In genomic region chr3:31917303-31917903, GRCh38 we compare ENCODE assay signal across 8 cellular contexts.
DNase-seq lines count a peak whose midpoint lies in the region; ATAC-seq and TF ChIP-seq lines count a peak whose summit lies in the region.

No MANE protein-coding gene starts in this region.

- H3K4me3 Mint-ChIP-seq in natural killer cell treated with Interleukin-12 subunit alpha and Interleukin-12 subunit beta and Interleukin-15 and Interleukin-18, amount 100 ng/mL, for 72 hours, result no peak overlapping the region

- no TSS peak for BruUV-seq in Panc1 (replicated peaks; lab: Mats Ljungman, UMichigan)

- H3K4me3 ChIP-seq in Panc1 (ENCODE audit: low read depth in 2 of 2, low read length in 2 of 2) (no peak overlapping the region), HAP-1 (no peak overlapping the region), WERI-Rb-1 (ENCODE audit: low read depth, low read length) (no peak overlapping the region)
- no peak overlapping the region for H3K4me3 ChIP-seq in effector memory CD4-positive, alpha-beta T cell (ENCODE audit: insufficient read depth, low read depth, low read length, poor library complexity, severe bottlenecking)

- no peaks in the 10 kb centered on the region for H3K36me3 ChIP-seq in Panc1 (ENCODE audit: control insufficient read depth, insufficient read depth, low read length)
- H3K36me3 ChIP-seq in HAP-1 (replicated peaks), result no peaks in the 10 kb centered on the region
- H3K36me3 ChIP-seq in WERI-Rb-1, result no peaks in the 10 kb centered on the region
- H3K36me3 ChIP-seq in effector memory CD4-positive, alpha-beta T cell (ENCODE audit: control insufficient read depth, insufficient read depth, low read length), result no peaks in the 10 kb centered on the region

- no peaks in the 10 kb centered on the region for H3K9me3 ChIP-seq in Panc1 (ENCODE audit: control insufficient read depth, insufficient read depth, low read depth, low read length)
- no peaks in the 10 kb centered on the region for H3K9me3 ChIP-seq in HAP-1
- peaks cover 3% of the 10 kb centered on the region for H3K9me3 ChIP-seq in WERI-Rb-1 (ENCODE audit: severe bottlenecking)
- peaks cover 8% of the 10 kb centered on the region for H3K9me3 ChIP-seq in effector memory CD4-positive, alpha-beta T cell (ENCODE audit: control insufficient read depth, low read length)

- peak; percentile 86 for ATAC-seq in GM18873 (IDR thresholded peaks at IDR 0.05; ENCODE audit: low FRiP score, unreplicated experiment)
- ATAC-seq in HG02642 (IDR thresholded peaks at IDR 0.05; ENCODE audit: poor library complexity, unreplicated experiment), result peak; percentile 91
- no peak for ATAC-seq in Panc1
- no peak for ATAC-seq in natural killer cell treated with Interleukin-12 subunit alpha and Interleukin-12 subunit beta and Interleukin-15 and Interleukin-18, amount 100 ng/mL, for 72 hours

- peak overlapping the region; percentile 42 to 88 for H3K27ac Mint-ChIP-seq in natural killer cell treated with Interleukin-12 subunit alpha and Interleukin-12 subunit beta and Interleukin-15 and Interleukin-18, amount 100 ng/mL, for 72 hours

- H3K4me1 Mint-ChIP-seq in natural killer cell treated with Interleukin-12 subunit alpha and Interleukin-12 subunit beta and Interleukin-15 and Interleukin-18, amount 100 ng/mL, for 72 hours (ENCODE audit: low read depth in 2 of 2), result peaks cover 12 to 14% of the 10 kb centered on the region in 2 donors

- H3K27me3 ChIP-seq in Panc1 (ENCODE audit: control insufficient read depth, insufficient read depth, low read length) (no peaks in the 10 kb centered on the region), HAP-1 (ENCODE audit: low read depth) (no peaks in the 10 kb centered on the region), WERI-Rb-1 (ENCODE audit: insufficient read depth, low read depth, severe bottlenecking) (no peaks in the 10 kb centered on the region)
- no peaks in the 10 kb centered on the region for H3K27me3 ChIP-seq in effector memory CD4-positive, alpha-beta T cell (replicated peaks; ENCODE audit: control insufficient read depth, insufficient read depth, low read length, poor library complexity, severe bottlenecking)

- TF ChIP-seq CTCF in Panc1 (IDR thresholded peaks at IDR 0.05), result no peak
- TF ChIP-seq CTCF in WERI-Rb-1 (IDR thresholded peaks at IDR 0.05; ENCODE audit: low read depth, low read length), result no peak

- in situ Hi-C loops in Panc1 (cut with HindIII; ENCODE audit: low pct_unique_long_range_greater_than_20kb, low sequenced_read_pairs), result no loop called here
- in situ Hi-C loops in HAP-1 (cut with MboI; ENCODE audit: low sequenced_read_pairs), result no loop called here

- H3K4me1 ChIP-seq in Panc1 (ENCODE audit: control insufficient read depth, insufficient read depth, low read length) (peaks cover 27% of the 10 kb centered on the region), HAP-1 (peaks cover 12% of the 10 kb centered on the region)
- no peaks in the 10 kb centered on the region for H3K4me1 ChIP-seq in effector memory CD4-positive, alpha-beta T cell (ENCODE audit: control insufficient read depth, insufficient read depth, low read length, poor library complexity, severe bottlenecking)

- no peaks in the 10 kb centered on the region for H3K27me3 Mint-ChIP-seq in natural killer cell treated with Interleukin-12 subunit alpha and Interleukin-12 subunit beta and Interleukin-15 and Interleukin-18, amount 100 ng/mL, for 72 hours

- CTCF ChIA-PET in Panc1 (lab: Charles Lee), result no interaction called here

- intact Hi-C loops in Panc1 (cut with micrococcal nuclease; ENCODE audit: unreplicated experiment), result no loop called here

- H3K36me3 Mint-ChIP-seq in natural killer cell treated with Interleukin-12 subunit alpha and Interleukin-12 subunit beta and Interleukin-15 and Interleukin-18, amount 100 ng/mL, for 72 hours, result peaks cover 9% of the 10 kb centered on the region

- no peak for DNase-seq in Panc1 (ENCODE audit: low read depth, low spot score)
- DNase-seq in natural killer cell treated with Interleukin-12 subunit alpha and Interleukin-12 subunit beta and Interleukin-15 and Interleukin-18, amount 100 ng/mL, for 72 hours (ENCODE audit: low spot score), result no peak
- DNase-seq in HAP-1 (ENCODE audit: low spot score in 2 of 2), result no peak
- DNase-seq in NOMO-1 treated with dmso at 0.1 percent for 144 hours (lab: John Stamatoyannopoulos, UW; ENCODE audit: unreplicated experiment), result no peak
- DNase-seq in WERI-Rb-1, result no peak
- no peak for DNase-seq in effector memory CD4-positive, alpha-beta T cell

- H3K27ac ChIP-seq in Panc1 (ENCODE audit: low read length) (peak overlapping the region; percentile 23; the same call in 1 of the 2 replicates), WERI-Rb-1 (no peak overlapping the region)
- no peak overlapping the region for H3K27ac ChIP-seq in effector memory CD4-positive, alpha-beta T cell (ENCODE audit: insufficient read depth, low read length, poor library complexity, severe bottlenecking)

- POLR2A ChIA-PET in Panc1 (lab: Charles Lee), result no interaction called here

- H3K9me3 Mint-ChIP-seq in natural killer cell treated with Interleukin-12 subunit alpha and Interleukin-12 subunit beta and Interleukin-15 and Interleukin-18, amount 100 ng/mL, for 72 hours, result peaks cover 8% of the 10 kb centered on the region

Comparison
In these comparisons a context has a peak if more than half of its experiments do, and no peak if none do; other contexts are left out.
1. ATAC-seq: peak in GM18873 (single experiment) and HG02642 (single experiment); none in Panc1 (single experiment) and natural killer cell treated with Interleukin-12 subunit alpha and Interleukin-12 subunit beta and Interleukin-15 and Interleukin-18, amount 100 ng/mL, for 72 hours (0 of 2).